2 cellular contexts compared by ENCODE assay signal in genomic region chr15:63370764-63371163, GRCh38.
TF ChIP-seq lines count a peak whose summit lies in the region.

No MANE protein-coding gene starts in this region.

TF ChIP-seq in A549, 52 proteins besides CTCF, POLR2A, EP300 and RAD21:
- TF ChIP-seq MYC (IDR thresholded peaks at IDR 0.05; ENCODE audit: borderline replicate concordance, low read length) (no peak), FOSL2 (IDR thresholded peaks at IDR 0.05) (no peak), FOSL2 (CRISPR knock-in tag; IDR thresholded peaks at IDR 0.05) (no peak), HOXB5 (CRISPR knock-in tag; IDR thresholded peaks at IDR 0.05) (no peak), CHD4 (IDR thresholded peaks at IDR 0.05; ENCODE audit: borderline replicate concordance) (no peak), KDM5A (IDR thresholded peaks at IDR 0.05) (no peak), NR3C1 (IDR thresholded peaks at IDR 0.05) (no peak), HOXA7 (CRISPR knock-in tag; IDR thresholded peaks at IDR 0.05) (no peak), PHF8 (IDR thresholded peaks at IDR 0.05; ENCODE audit: borderline replicate concordance, low read depth) (no peak), HDAC2 (IDR thresholded peaks at IDR 0.05) (no peak), TFCP2L1 (CRISPR knock-in tag; IDR thresholded peaks at IDR 0.05) (no peak), MAZ (IDR thresholded peaks at IDR 0.05; ENCODE audit: borderline replicate concordance, low read depth, low read length) (no peak), SREBF2 (IDR thresholded peaks at IDR 0.05) (no peak), ATOH8 (CRISPR knock-in tag; IDR thresholded peaks at IDR 0.05; ENCODE audit: low read depth) (no peak), HOXB13 (CRISPR knock-in tag; IDR thresholded peaks at IDR 0.05; ENCODE audit: low read depth) (no peak), FOSB (CRISPR knock-in tag; IDR thresholded peaks at IDR 0.05) (no peak), TP53 (CRISPR knock-in tag; IDR thresholded peaks at IDR 0.05) (no peak), BHLHE40 (IDR thresholded peaks at IDR 0.05; ENCODE audit: low read depth, low read length) (no peak), KDM1A (IDR thresholded peaks at IDR 0.05; ENCODE audit: low read depth) (no peak)
- TF ChIP-seq, protein P1, sequence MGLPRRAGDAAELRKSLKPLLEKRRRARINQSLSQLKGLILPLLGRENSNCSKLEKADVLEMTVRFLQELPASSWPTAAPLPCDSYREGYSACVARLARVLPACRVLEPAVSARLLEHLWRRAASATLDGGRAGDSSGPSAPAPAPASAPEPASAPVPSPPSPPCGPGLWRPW (IDR thresholded peaks at IDR 0.05) = no peak
- TF ChIP-seq, protein P2, sequence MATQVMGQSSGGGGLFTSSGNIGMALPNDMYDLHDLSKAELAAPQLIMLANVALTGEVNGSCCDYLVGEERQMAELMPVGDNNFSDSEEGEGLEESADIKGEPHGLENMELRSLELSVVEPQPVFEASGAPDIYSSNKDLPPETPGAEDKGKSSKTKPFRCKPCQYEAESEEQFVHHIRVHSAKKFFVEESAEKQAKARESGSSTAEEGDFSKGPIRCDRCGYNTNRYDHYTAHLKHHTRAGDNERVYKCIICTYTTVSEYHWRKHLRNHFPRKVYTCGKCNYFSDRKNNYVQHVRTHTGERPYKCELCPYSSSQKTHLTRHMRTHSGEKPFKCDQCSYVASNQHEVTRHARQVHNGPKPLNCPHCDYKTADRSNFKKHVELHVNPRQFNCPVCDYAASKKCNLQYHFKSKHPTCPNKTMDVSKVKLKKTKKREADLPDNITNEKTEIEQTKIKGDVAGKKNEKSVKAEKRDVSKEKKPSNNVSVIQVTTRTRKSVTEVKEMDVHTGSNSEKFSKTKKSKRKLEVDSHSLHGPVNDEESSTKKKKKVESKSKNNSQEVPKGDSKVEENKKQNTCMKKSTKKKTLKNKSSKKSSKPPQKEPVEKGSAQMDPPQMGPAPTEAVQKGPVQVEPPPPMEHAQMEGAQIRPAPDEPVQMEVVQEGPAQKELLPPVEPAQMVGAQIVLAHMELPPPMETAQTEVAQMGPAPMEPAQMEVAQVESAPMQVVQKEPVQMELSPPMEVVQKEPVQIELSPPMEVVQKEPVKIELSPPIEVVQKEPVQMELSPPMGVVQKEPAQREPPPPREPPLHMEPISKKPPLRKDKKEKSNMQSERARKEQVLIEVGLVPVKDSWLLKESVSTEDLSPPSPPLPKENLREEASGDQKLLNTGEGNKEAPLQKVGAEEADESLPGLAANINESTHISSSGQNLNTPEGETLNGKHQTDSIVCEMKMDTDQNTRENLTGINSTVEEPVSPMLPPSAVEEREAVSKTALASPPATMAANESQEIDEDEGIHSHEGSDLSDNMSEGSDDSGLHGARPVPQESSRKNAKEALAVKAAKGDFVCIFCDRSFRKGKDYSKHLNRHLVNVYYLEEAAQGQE (IDR thresholded peaks at IDR 0.05) = no peak

TF ChIP-seq in WTC11, 78 proteins besides CTCF, POLR2A, EP300 and RAD21:
- TF ChIP-seq, protein P3, sequence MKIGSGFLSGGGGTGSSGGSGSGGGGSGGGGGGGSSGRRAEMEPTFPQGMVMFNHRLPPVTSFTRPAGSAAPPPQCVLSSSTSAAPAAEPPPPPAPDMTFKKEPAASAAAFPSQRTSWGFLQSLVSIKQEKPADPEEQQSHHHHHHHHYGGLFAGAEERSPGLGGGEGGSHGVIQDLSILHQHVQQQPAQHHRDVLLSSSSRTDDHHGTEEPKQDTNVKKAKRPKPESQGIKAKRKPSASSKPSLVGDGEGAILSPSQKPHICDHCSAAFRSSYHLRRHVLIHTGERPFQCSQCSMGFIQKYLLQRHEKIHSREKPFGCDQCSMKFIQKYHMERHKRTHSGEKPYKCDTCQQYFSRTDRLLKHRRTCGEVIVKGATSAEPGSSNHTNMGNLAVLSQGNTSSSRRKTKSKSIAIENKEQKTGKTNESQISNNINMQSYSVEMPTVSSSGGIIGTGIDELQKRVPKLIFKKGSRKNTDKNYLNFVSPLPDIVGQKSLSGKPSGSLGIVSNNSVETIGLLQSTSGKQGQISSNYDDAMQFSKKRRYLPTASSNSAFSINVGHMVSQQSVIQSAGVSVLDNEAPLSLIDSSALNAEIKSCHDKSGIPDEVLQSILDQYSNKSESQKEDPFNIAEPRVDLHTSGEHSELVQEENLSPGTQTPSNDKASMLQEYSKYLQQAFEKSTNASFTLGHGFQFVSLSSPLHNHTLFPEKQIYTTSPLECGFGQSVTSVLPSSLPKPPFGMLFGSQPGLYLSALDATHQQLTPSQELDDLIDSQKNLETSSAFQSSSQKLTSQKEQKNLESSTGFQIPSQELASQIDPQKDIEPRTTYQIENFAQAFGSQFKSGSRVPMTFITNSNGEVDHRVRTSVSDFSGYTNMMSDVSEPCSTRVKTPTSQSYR (CRISPR knock-in tag; IDR thresholded peaks at IDR 0.05) = no peak
- TF ChIP-seq MXD4 (CRISPR knock-in tag; IDR thresholded peaks at IDR 0.05; ENCODE audit: borderline replicate concordance) = no peak
- TF ChIP-seq JUN (CRISPR knock-in tag; IDR thresholded peaks at IDR 0.05) = no peak
- no peak for TF ChIP-seq CREM (CRISPR knock-in tag; IDR thresholded peaks at IDR 0.05)
- no peak for TF ChIP-seq E2F5 (CRISPR knock-in tag; IDR thresholded peaks at IDR 0.05)
- no peak for TF ChIP-seq TCF7 (CRISPR knock-in tag; IDR thresholded peaks at IDR 0.05; ENCODE audit: low read depth)
- no peak for TF ChIP-seq GABPB1 (CRISPR knock-in tag; IDR thresholded peaks at IDR 0.05)
- no peak for TF ChIP-seq AR (CRISPR knock-in tag; IDR thresholded peaks at IDR 0.05)
- no peak for TF ChIP-seq SMAD3 (CRISPR knock-in tag; IDR thresholded peaks at IDR 0.05; ENCODE audit: borderline replicate concordance)
- TF ChIP-seq FOXP1 (CRISPR knock-in tag; IDR thresholded peaks at IDR 0.05; ENCODE audit: borderline replicate concordance) = no peak
